ENCODE assay signal across 13 cellular contexts in the genomic region with DNA sequence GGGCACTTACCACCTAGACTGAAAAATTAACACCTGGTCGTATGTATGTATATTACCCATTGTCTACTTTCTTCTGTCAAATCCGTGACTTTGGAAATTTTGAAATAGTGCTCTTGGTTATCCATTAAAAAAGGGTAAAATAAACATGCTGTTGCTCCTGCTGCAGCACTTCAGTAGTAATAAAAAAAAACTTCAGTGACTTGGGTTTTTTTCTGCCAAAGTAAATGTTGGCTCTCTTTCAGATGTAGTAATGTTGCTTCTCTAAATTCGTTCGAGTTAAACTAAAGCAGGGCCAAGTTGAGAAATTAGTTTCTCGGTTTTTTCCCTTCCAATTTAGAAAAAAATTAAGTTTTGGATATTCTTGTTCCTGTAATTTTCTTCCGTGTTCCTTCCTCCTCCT. TPM values are rescaled to one million over a fixed set of nuclear protein-coding genes. Genes with fewer than 3 reads are reported as not detected.
DNase-seq lines count a peak whose midpoint lies in the region; ATAC-seq and TF ChIP-seq lines count a peak whose summit lies in the region.
"Had no signal": no experiment of that assay in that cellular context is flagged by ENCODE, and none has a peak within 500 bp of the region (broad histone marks: within the 10 kb centered on the region; RNA-seq: fewer than 3 reads in every experiment).

No MANE protein-coding gene starts in this region.

- peaks cover 7% of the 10 kb centered on the region for H3K36me3 Mint-ChIP-seq in activated CD8-positive, alpha-beta memory T cell treated with anti-CD3 and anti-CD28 coated beads, Interleukin-2, amount 10 ng/mL, durations not matched to agents 7 days and 5 days
- peaks cover 8 to 21% of the 10 kb centered on the region in 2 donors for H3K36me3 Mint-ChIP-seq in stimulated activated naive B cell treated with anti-CD40 and anti-IgM and Interleukin-4, amounts not matched to agents 10 μg/mL and 1 μg/mL and 100 μg/mL, for 72 hours

- H3K4me1 Mint-ChIP-seq in activated CD8-positive, alpha-beta memory T cell treated with anti-CD3 and anti-CD28 coated beads, Interleukin-2, amount 10 ng/mL, durations not matched to agents 7 days and 5 days, result peaks cover 46% of the 10 kb centered on the region
- peaks cover 53 to 89% of the 10 kb centered on the region in 2 donors for H3K4me1 Mint-ChIP-seq in stimulated activated naive B cell treated with anti-CD40 and anti-IgM and Interleukin-4, amounts not matched to agents 10 μg/mL and 1 μg/mL and 100 μg/mL, for 72 hours

- TF ChIP-seq CTCF in cardiac fibroblast (IDR thresholded peaks at IDR 0.05; ENCODE audit: low read depth, low read length), result no peak

- no peak for DNase-seq in activated CD8-positive, alpha-beta memory T cell treated with anti-CD3 and anti-CD28 coated beads, Interleukin-2, amount 10 ng/mL, durations not matched to agents 7 days and 5 days
- DNase-seq in activated CD8-positive, alpha-beta memory T cell treated with anti-CD3 and anti-CD28 coated beads for 24 hours, result no peak
- DNase-seq in cardiac fibroblast (ENCODE audit: low read depth in 2 of 2) (peak; percentile 69 to 73), left colon (no peak), COLO668 (lab: John Stamatoyannopoulos, UW; ENCODE audit: unreplicated experiment) (no peak)
- no peak for DNase-seq in stimulated activated naive B cell treated with anti-CD40 and anti-IgM and Interleukin-4, amounts not matched to agents 10 μg/mL and 1 μg/mL and 100 μg/mL, for 72 hours
- no peak for DNase-seq in activated naive CD4-positive, alpha-beta T cell treated with Interleukin-2 at 50 U/mL for 16 hours
- DNase-seq: lower lobe of right lung, MM.1S had no signal

- H3K27ac Mint-ChIP-seq in activated CD8-positive, alpha-beta memory T cell treated with anti-CD3 and anti-CD28 coated beads, Interleukin-2, amount 10 ng/mL, durations not matched to agents 7 days and 5 days, result peak overlapping the region; percentile 24
- H3K27ac Mint-ChIP-seq in stimulated activated naive B cell treated with anti-CD40 and anti-IgM and Interleukin-4, amounts not matched to agents 10 μg/mL and 1 μg/mL and 100 μg/mL, for 72 hours, result peak overlapping the region; percentile 44

- no peaks in the 10 kb centered on the region for H3K27me3 Mint-ChIP-seq in activated CD8-positive, alpha-beta memory T cell treated with anti-CD3 and anti-CD28 coated beads, Interleukin-2, amount 10 ng/mL, durations not matched to agents 7 days and 5 days
- H3K27me3 Mint-ChIP-seq in stimulated activated naive B cell treated with anti-CD40 and anti-IgM and Interleukin-4, amounts not matched to agents 10 μg/mL and 1 μg/mL and 100 μg/mL, for 72 hours, result no peaks in the 10 kb centered on the region

- H3K4me3 Mint-ChIP-seq in activated CD8-positive, alpha-beta memory T cell treated with anti-CD3 and anti-CD28 coated beads, Interleukin-2, amount 10 ng/mL, durations not matched to agents 7 days and 5 days, result no peak overlapping the region
- H3K4me3 Mint-ChIP-seq in stimulated activated naive B cell treated with anti-CD40 and anti-IgM and Interleukin-4, amounts not matched to agents 10 μg/mL and 1 μg/mL and 100 μg/mL, for 72 hours, result peak overlapping the region; percentile 48 to 51

- no peak for ATAC-seq in activated CD8-positive, alpha-beta memory T cell treated with anti-CD3 and anti-CD28 coated beads, Interleukin-2, amount 10 ng/mL, durations not matched to agents 7 days and 5 days
- ATAC-seq in left colon (peak; percentile 73), GM18498 (IDR thresholded peaks at IDR 0.05; ENCODE audit: unreplicated experiment) (no peak)
- ATAC-seq in stimulated activated naive B cell treated with anti-CD40 and anti-IgM and Interleukin-4, amounts not matched to agents 10 μg/mL and 1 μg/mL and 100 μg/mL, for 72 hours (replicated peaks), result no peak
- ATAC-seq: activated CD4-positive, CD25-positive, alpha-beta regulatory T cell treated with anti-CD3 and anti-CD28 coated beads, Interleukin-2, amount 50 U/mL, for 24 hours had no signal

- H3K4me3 ChIP-seq in cardiac fibroblast (replicated peaks in 1 of 2; ENCODE audit: low read depth in 2 of 2, low read length in 2 of 2), result no peak overlapping the region
- H3K4me3 ChIP-seq: lower lobe of right lung, SJSA1 had no signal

- H3K9me3 Mint-ChIP-seq in activated CD8-positive, alpha-beta memory T cell treated with anti-CD3 and anti-CD28 coated beads, Interleukin-2, amount 10 ng/mL, durations not matched to agents 7 days and 5 days (ENCODE audit: low read depth), result no peaks in the 10 kb centered on the region
- H3K9me3 Mint-ChIP-seq in stimulated activated naive B cell treated with anti-CD40 and anti-IgM and Interleukin-4, amounts not matched to agents 10 μg/mL and 1 μg/mL and 100 μg/mL, for 72 hours, result peaks cover 0 to 2% of the 10 kb centered on the region in 2 donors
- H3K9me3 Mint-ChIP-seq: activated T-helper 2 cell treated with anti-CD3 and anti-CD28 coated beads, Interferon-gamma antibody, Interleukin-2, Interleukin-4, amounts not matched to agents 10 μg/mL and 5 μg/mL and 100 μg/mL, durations not matched to agents 14 hours and 24 hours and 36 hours had no signal

- intact Hi-C loops in left colon (cut with DNase I, micrococcal nuclease), result no loop called here

- CTCF ChIA-PET in activated CD8-positive, alpha-beta memory T cell treated with anti-CD3 and anti-CD28 coated beads, Interleukin-2, amount 10 ng/mL, durations not matched to agents 7 days and 5 days (lab: Charles Lee), result interaction anchor here (0.8 kb wide), 1 partner anchor 49 kb away, joined by 4 read pairs; no protein-coding TSS in a partner anchor

RNA-seq across cellular contexts. Expression of a gene that starts 34.2 kb away (rescaled TPM):
- 10 to 100 TPM; 30.0 to 42.4 TPM for total RNA-seq in activated CD8-positive, alpha-beta memory T cell treated with anti-CD3 and anti-CD28 coated beads, Interleukin-2, amount 10 ng/mL, durations not matched to agents 7 days and 5 days
- 10 to 100 TPM in 1 of 2 donors, 1 to 10 TPM in 1; 10.0 to 11.2 TPM for total RNA-seq in left colon

Comparison
In these comparisons a context has a peak if more than half of its experiments do, and no peak if none do; other contexts are left out.
1. DNase-seq: peak in cardiac fibroblast (2 of 2); none in activated CD8-positive, alpha-beta memory T cell treated with anti-CD3 and anti-CD28 coated beads, Interleukin-2, amount 10 ng/mL, durations not matched to agents 7 days and 5 days (single experiment), activated CD8-positive, alpha-beta memory T cell treated with anti-CD3 and anti-CD28 coated beads for 24 hours (single experiment), left colon (0 of 2), stimulated activated naive B cell treated with anti-CD40 and anti-IgM and Interleukin-4, amounts not matched to agents 10 μg/mL and 1 μg/mL and 100 μg/mL, for 72 hours (single experiment), activated naive CD4-positive, alpha-beta T cell treated with Interleukin-2 at 50 U/mL for 16 hours (single experiment) and COLO668 (single experiment).